10 cellular contexts compared by ENCODE assay signal in the genomic region with DNA sequence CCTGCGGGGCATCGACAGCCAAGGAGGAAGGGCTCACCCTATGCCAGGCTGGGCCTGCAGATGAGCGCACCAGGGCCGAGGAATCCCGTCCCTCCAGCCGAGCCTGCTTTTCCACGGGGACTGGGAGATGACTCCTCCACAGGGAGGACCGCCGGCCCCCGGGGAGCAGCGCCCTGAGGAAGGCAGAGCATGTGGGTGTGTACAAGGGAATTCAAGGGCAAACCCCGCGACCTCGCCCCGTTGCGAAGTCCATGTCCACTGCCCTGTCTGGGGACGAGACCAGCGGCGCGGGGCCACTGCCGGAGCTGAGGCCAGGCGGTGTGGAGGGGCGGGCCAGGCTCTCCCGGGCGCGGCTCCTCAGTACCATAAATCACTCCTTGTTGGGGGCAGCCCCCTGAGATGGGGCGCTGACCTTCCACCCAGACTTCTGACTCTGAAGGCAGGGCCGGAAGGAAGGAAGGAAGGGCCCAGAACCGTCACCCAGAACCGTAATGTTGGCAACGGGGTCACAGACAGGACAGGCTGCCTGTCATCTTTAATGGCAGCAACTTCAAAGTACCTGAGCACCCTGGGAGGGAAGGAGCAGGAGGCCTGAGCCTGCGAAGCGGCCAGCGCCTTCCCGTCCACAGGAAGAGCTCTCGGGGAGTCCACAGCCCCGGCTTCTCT. TPM values are rescaled to one million over a fixed set of nuclear protein-coding genes. Genes with fewer than 3 reads are reported as not detected.
A peak's percentile ranks its signal among the peaks of the same experiment; 100 is the strongest.
DNase-seq lines count a peak whose midpoint lies in the region; ATAC-seq and TF ChIP-seq lines count a peak whose summit lies in the region.
"Had no signal": no experiment of that assay in that cellular context is flagged by ENCODE, and none has a peak within 500 bp of the region (broad histone marks: within the 10 kb centered on the region; RNA-seq: fewer than 3 reads in every experiment).

No MANE protein-coding gene starts in this region.

- peak; percentile 67 for DNase-seq in AG08395 (ENCODE audit: low spot score)
- no peak for DNase-seq in Panc1 (ENCODE audit: low read depth, low spot score)
- DNase-seq in right cardiac atrium: peak in 1 of 3 donors; percentile 68
- DNase-seq in ovary: peak in 3 of 5 donors; percentile 35 to 52 (median 52)
- DNase-seq in testis: no peak
- DNase-seq in NCI-H1436 (lab: John Stamatoyannopoulos, UW): no peak
- no peak for DNase-seq in NCI-H2196 treated with DMSO at 0.1 percent for 48 hours (lab: John Stamatoyannopoulos, UW; ENCODE audit: unreplicated experiment)
- DNase-seq in HCEC 1CT: no peak
- DNase-seq: body of pancreas had no signal

- TF ChIP-seq EP300 in ovary (IDR thresholded peaks at IDR 0.05): no peak

- TF ChIP-seq CTCF in Panc1 (IDR thresholded peaks at IDR 0.05): no peak
- TF ChIP-seq CTCF in ovary (IDR thresholded peaks at IDR 0.05): no peak
- TF ChIP-seq CTCF in testis (IDR thresholded peaks at IDR 0.05): no peak

- no peaks in the 10 kb centered on the region for H3K9me3 ChIP-seq in Panc1 (ENCODE audit: control insufficient read depth, insufficient read depth, low read depth, low read length)
- no peaks in the 10 kb centered on the region for H3K9me3 ChIP-seq in right cardiac atrium (ENCODE audit: control insufficient read depth, low read length)
- H3K9me3 ChIP-seq in ovary: no peaks in the 10 kb centered on the region
- no peaks in the 10 kb centered on the region for H3K9me3 ChIP-seq in testis
- H3K9me3 ChIP-seq: body of pancreas had no signal

- H3K27ac ChIP-seq in Panc1 (ENCODE audit: low read length): no peak overlapping the region
- H3K27ac ChIP-seq in right cardiac atrium (ENCODE audit: low read length): no peak overlapping the region
- peak overlapping the region; percentile 53 to 60 for H3K27ac ChIP-seq in ovary
- H3K27ac ChIP-seq in testis: peak overlapping the region in 1 of 2 donors; percentile 66
- H3K27ac ChIP-seq: C4-2B had no signal

- CTCF ChIA-PET in Panc1 (lab: Charles Lee): interaction anchor here (0.5 kb wide), 1 partner anchor 11 kb away, joined by 3 read pairs; no protein-coding TSS in a partner anchor

- ATAC-seq in Panc1 (0 out of 2 replicates have a peak, but pooled peaks have one; percentile 28), right cardiac atrium (peak; percentile 16 to 30)
- ATAC-seq: body of pancreas had no signal

- no peaks in the 10 kb centered on the region for H3K36me3 ChIP-seq in Panc1 (ENCODE audit: control insufficient read depth, insufficient read depth, low read length)
- H3K36me3 ChIP-seq in ovary: no peaks in the 10 kb centered on the region
- H3K36me3 ChIP-seq in testis (ENCODE audit: low read depth, missing control alignments): no peaks in the 10 kb centered on the region

- H3K4me1 ChIP-seq in Panc1 (ENCODE audit: control insufficient read depth, insufficient read depth, low read length) (no peaks in the 10 kb centered on the region), right cardiac atrium (ENCODE audit: control insufficient read depth, insufficient read depth, low read length) (no peaks in the 10 kb centered on the region), ovary (ENCODE audit: insufficient read depth) (peaks cover 13% of the 10 kb centered on the region), testis (peaks cover 9% of the 10 kb centered on the region)
- H3K4me1 ChIP-seq: body of pancreas had no signal

- POLR2A ChIA-PET in Panc1 (lab: Charles Lee): no interaction called here

- TF ChIP-seq POLR2A in ovary (IDR thresholded peaks at IDR 0.05): no peak
- no peak for TF ChIP-seq POLR2A in testis (IDR thresholded peaks at IDR 0.05)

- H3K27me3 ChIP-seq in Panc1 (ENCODE audit: control insufficient read depth, insufficient read depth, low read length) (no peaks in the 10 kb centered on the region), right cardiac atrium (ENCODE audit: control insufficient read depth, insufficient read depth) (no peaks in the 10 kb centered on the region), ovary (no peaks in the 10 kb centered on the region), testis (no peaks in the 10 kb centered on the region)
- H3K27me3 ChIP-seq: body of pancreas had no signal

- in situ Hi-C loops in Panc1 (cut with HindIII; ENCODE audit: low pct_unique_long_range_greater_than_20kb, low sequenced_read_pairs): no loop called here

- intact Hi-C loops in Panc1 (cut with micrococcal nuclease; ENCODE audit: unreplicated experiment) (no loop called here), right cardiac atrium (cut with DNase I) (no loop called here), ovary (cut with DNase I) (no loop called here), testis (cut with DNase I; ENCODE audit: low total_unique reads) (no loop called here)

- no peak overlapping the region for H3K4me3 ChIP-seq in Panc1 (ENCODE audit: low read depth in 2 of 2, low read length in 2 of 2)
- H3K4me3 ChIP-seq in right cardiac atrium (ENCODE audit: low read length): no peak overlapping the region
- peak overlapping the region; percentile 13 for H3K4me3 ChIP-seq in ovary
- peak overlapping the region in 1 of 2 donors; percentile 3 for H3K4me3 ChIP-seq in testis
- H3K4me3 ChIP-seq: body of pancreas had no signal

- WGBS in right cardiac atrium: 73% methylated on average over 37 of the region's 37 CpGs
- 22 to 30% (median 28%) methylated on average over 34 to 37 of the region's 37 CpGs for WGBS in ovary, 3 donors
- 27 to 41% methylated on average over 19 to 37 of the region's 37 CpGs for WGBS in testis, 2 donors

- BruUV-seq in Panc1 (replicated peaks; lab: Mats Ljungman, UMichigan): no TSS peak

RNA-seq across cellular contexts. Expression of a gene that starts 52.6 kb away (rescaled TPM):
- total RNA-seq in Panc1 (2021; ENCODE audit: unreplicated experiment) (52.4 TPM), right cardiac atrium (10 to 100 TPM; 25.1 to 31.4 (median 26.1) TPM), ovary (10 to 100 TPM; 22.2 to 39.8 (median 29.3) TPM), testis (10 to 100 TPM; 84.5 to 96.6 TPM)
- 73.9 TPM for polyA plus RNA-seq in Panc1 (2012; ENCODE audit: insufficient read length)
- polyA plus RNA-seq in right cardiac atrium (21.1 TPM), ovary (10 to 100 TPM; 17.3 to 25.1 TPM), testis (ENCODE audit: insufficient read depth, low read depth, low replicate concordance) (59.2 TPM)

Comparison
In these comparisons a context has a peak if more than half of its experiments do, and no peak if none do; other contexts are left out.
1. DNase-seq: peak in AG08395 (single experiment) and ovary (3 of 5); none in Panc1 (single experiment), testis (single experiment), NCI-H1436 (single experiment), NCI-H2196 treated with DMSO at 0.1 percent for 48 hours (single experiment) and HCEC 1CT (single experiment).
2. H3K27ac ChIP-seq: peak in ovary (2 of 2); none in Panc1 (single experiment) and right cardiac atrium (single experiment).